ENCODE assay signal across 13 cellular contexts in genomic region chr6:24255676-24256075, GRCh38.
DNase-seq lines count a peak whose midpoint lies in the region; ATAC-seq, FAIRE-seq and TF ChIP-seq lines count a peak whose summit lies in the region.
"Had no signal": no experiment of that assay in that cellular context is flagged by ENCODE, and none has a peak within 500 bp of the region (broad histone marks: within the 10 kb centered on the region; RNA-seq: fewer than 3 reads in every experiment).

No MANE protein-coding gene starts in this region.

- no peak for TF ChIP-seq POLR2A in GM12891 (IDR thresholded peaks at IDR 0.05; ENCODE audit: low read depth, low read length)

- ATAC-seq in HG02623 (IDR thresholded peaks at IDR 0.05; ENCODE audit: unreplicated experiment) (peak; percentile 85), HG03378 (IDR thresholded peaks at IDR 0.05; ENCODE audit: unreplicated experiment) (peak; percentile 98)
- ATAC-seq: naive thymus-derived CD8-positive, alpha-beta T cell had no signal

- intact Hi-C loops in activated T-helper 2 cell treated with anti-CD3 and anti-CD28 coated beads, Interferon-gamma antibody, Interleukin-2, Interleukin-4, amounts not matched to agents 10 μg/mL and 5 μg/mL and 100 μg/mL, durations not matched to agents 14 hours and 24 hours and 36 hours (cut with micrococcal nuclease), result no loop called here

- no peak overlapping the region for H3K4me3 Mint-ChIP-seq in activated T-helper 2 cell treated with anti-CD3 and anti-CD28 coated beads, Interferon-gamma antibody, Interleukin-2, Interleukin-4, amounts not matched to agents 10 μg/mL and 5 μg/mL and 100 μg/mL, durations not matched to agents 14 hours and 24 hours and 36 hours (ENCODE audit: low read depth)
- H3K4me3 Mint-ChIP-seq: naive thymus-derived CD8-positive, alpha-beta T cell; T-helper 1 cell treated with Interleukin-12 subunit alpha and Interleukin-12 subunit beta and Interleukin-4 antibody, amounts not matched to agents 30 μg/mL and 1 μg/mL, for 36 hours had no signal

- peaks cover 6% of the 10 kb centered on the region for H3K27me3 Mint-ChIP-seq in activated T-helper 2 cell treated with anti-CD3 and anti-CD28 coated beads, Interferon-gamma antibody, Interleukin-2, Interleukin-4, amounts not matched to agents 10 μg/mL and 5 μg/mL and 100 μg/mL, durations not matched to agents 14 hours and 24 hours and 36 hours (ENCODE audit: low read depth)

- no peaks in the 10 kb centered on the region for H3K9me3 Mint-ChIP-seq in activated T-helper 2 cell treated with anti-CD3 and anti-CD28 coated beads, Interferon-gamma antibody, Interleukin-2, Interleukin-4, amounts not matched to agents 10 μg/mL and 5 μg/mL and 100 μg/mL, durations not matched to agents 14 hours and 24 hours and 36 hours
- H3K9me3 Mint-ChIP-seq: T-helper 1 cell treated with Interleukin-12 subunit alpha and Interleukin-12 subunit beta and Interleukin-4 antibody, amounts not matched to agents 30 μg/mL and 1 μg/mL, for 36 hours had no signal

- no peaks in the 10 kb centered on the region for H3K4me1 Mint-ChIP-seq in activated T-helper 2 cell treated with anti-CD3 and anti-CD28 coated beads, Interferon-gamma antibody, Interleukin-2, Interleukin-4, amounts not matched to agents 10 μg/mL and 5 μg/mL and 100 μg/mL, durations not matched to agents 14 hours and 24 hours and 36 hours (ENCODE audit: low read depth)
- H3K4me1 Mint-ChIP-seq: naive thymus-derived CD8-positive, alpha-beta T cell had no signal

- FAIRE-seq in GM12891 (lab: Jason Lieb, UNC) (peak; percentile 75), GM19239 (lab: Jason Lieb, UNC) (peak; percentile 23)
- FAIRE-seq: keratinocyte had no signal

- H3K27ac Mint-ChIP-seq in activated T-helper 2 cell treated with anti-CD3 and anti-CD28 coated beads, Interferon-gamma antibody, Interleukin-2, Interleukin-4, amounts not matched to agents 10 μg/mL and 5 μg/mL and 100 μg/mL, durations not matched to agents 14 hours and 24 hours and 36 hours, result no peak overlapping the region
- H3K27ac Mint-ChIP-seq: naive thymus-derived CD8-positive, alpha-beta T cell; T-helper 1 cell treated with Interleukin-12 subunit alpha and Interleukin-12 subunit beta and Interleukin-4 antibody, amounts not matched to agents 30 μg/mL and 1 μg/mL, for 36 hours had no signal

- no peaks in the 10 kb centered on the region for H3K36me3 Mint-ChIP-seq in activated T-helper 2 cell treated with anti-CD3 and anti-CD28 coated beads, Interferon-gamma antibody, Interleukin-2, Interleukin-4, amounts not matched to agents 10 μg/mL and 5 μg/mL and 100 μg/mL, durations not matched to agents 14 hours and 24 hours and 36 hours (ENCODE audit: low read depth)

- peak; percentile 5 for DNase-seq in GM12891 (ENCODE audit: insufficient read length, low spot score)
- no peak for DNase-seq in GM19239 (ENCODE audit: insufficient read length, low spot score)
- DNase-seq in activated T-helper 2 cell treated with anti-CD3 and anti-CD28 coated beads, Interferon-gamma antibody, Interleukin-2, Interleukin-4, amounts not matched to agents 10 μg/mL and 5 μg/mL and 100 μg/mL, durations not matched to agents 14 hours and 24 hours and 36 hours (ENCODE audit: low spot score), result no peak
- DNase-seq in DMS 273 (lab: John Stamatoyannopoulos, UW; ENCODE audit: unreplicated experiment), result no peak
- no peak for DNase-seq in NCI-H1694 treated with DMSO at 0.1 percent for 48 hours (lab: John Stamatoyannopoulos, UW)
- DNase-seq in NCI-H524 treated with DMSO at 0.1 percent for 48 hours (lab: John Stamatoyannopoulos, UW), result no peak
- DNase-seq: GDM1; naive thymus-derived CD8-positive, alpha-beta T cell; stomach had no signal

TF ChIP-seq in GM12891, 5 proteins besides CTCF, POLR2A, EP300 and RAD21:
- no peak for TF ChIP-seq PAX5 (IDR thresholded peaks at IDR 0.05; ENCODE audit: insufficient read depth, low read length, severe bottlenecking)
- TF ChIP-seq POU2F2 (IDR thresholded peaks at IDR 0.05; ENCODE audit: low read depth, low read length), result peak; percentile 75; the same call in 1 of the 2 replicates
TF ChIP-seq in GM12891: peak in this region for 1.
